In the genomic region with DNA sequence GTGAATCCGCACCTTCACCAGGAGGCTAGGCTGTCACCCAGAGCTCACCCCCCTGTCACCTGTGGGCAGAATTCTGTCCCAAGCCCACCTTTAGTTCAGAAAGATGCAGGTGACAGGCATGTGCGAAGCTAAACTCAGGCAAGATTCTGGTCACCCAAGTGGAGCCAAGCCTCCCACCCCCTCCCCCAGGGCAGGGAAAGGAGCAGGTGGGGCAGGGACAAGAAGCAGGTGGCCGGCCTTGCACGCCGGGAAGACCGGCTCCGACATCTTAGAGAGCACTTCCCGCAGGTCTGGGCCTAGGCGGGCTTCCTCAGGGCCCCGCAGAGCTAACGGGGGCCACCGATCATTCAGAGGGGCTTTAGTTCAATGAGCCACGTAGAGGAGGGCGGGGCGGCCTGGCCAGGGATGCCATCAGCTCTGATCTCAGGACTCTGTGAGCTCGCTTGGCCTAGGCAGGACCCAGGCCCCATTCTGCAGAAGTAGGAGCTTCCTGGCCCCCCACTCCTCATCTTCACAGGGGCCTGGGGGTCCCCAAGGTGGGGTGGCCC, we compare ENCODE assay signal across 16 cellular contexts. TPM values are rescaled to one million over a fixed set of nuclear protein-coding genes. Genes with fewer than 3 reads are reported as not detected.
DNase-seq lines count a peak whose midpoint lies in the region; ATAC-seq, FAIRE-seq and TF ChIP-seq lines count a peak whose summit lies in the region.
"Had no signal": no experiment of that assay in that cellular context is flagged by ENCODE, and none has a peak within 500 bp of the region (broad histone marks: within the 10 kb centered on the region; RNA-seq: fewer than 3 reads in every experiment).

No MANE protein-coding gene starts in this region.

- H3K18ac ChIP-seq in H1 (ENCODE audit: extremely low read depth, low read length), result peak overlapping the region; percentile 13

- POLR2A ChIA-PET in H1 (lab: Charles Lee; ENCODE audit: partially characterized antibody), result no interaction called here

- no peak overlapping the region for H2BK5ac ChIP-seq in H1 (ENCODE audit: low read depth, low read length)

- CTCF ChIA-PET in H1 (lab: Charles Lee; ENCODE audit: partially characterized antibody), result interaction anchor here (0.5 to 3.3 kb wide), 7 partner anchors 13 to 205 kb away, joined by 3 to 12 read pairs (median 3); no protein-coding TSS in a partner anchor

- no peak overlapping the region for H2BK120ac ChIP-seq in H1 (replicated peaks; ENCODE audit: low read depth, low read length)

- no peak for ATAC-seq in Right ventricle myocardium inferior
- no peak for ATAC-seq in heart right ventricle
- no peak for ATAC-seq in GM18861 (IDR thresholded peaks at IDR 0.05; ENCODE audit: unreplicated experiment)
- ATAC-seq in GM21737 (IDR thresholded peaks at IDR 0.05; ENCODE audit: unreplicated experiment), result no peak
- ATAC-seq: GM23338 had no signal

- TF ChIP-seq POLR2A in H1 (IDR thresholded peaks at IDR 0.05; ENCODE audit: control extremely low read depth in 1 of 2, low read depth in 2 of 2, low read length in 2 of 2), result no peak

- H2BK15ac ChIP-seq in H1 (ENCODE audit: low read length), result 0 out of 2 replicates have a peak overlapping the region, but pooled peaks have one; percentile 5

- no peak overlapping the region for H3K23ac ChIP-seq in H1 (ENCODE audit: insufficient read length)

- H3K79me2 ChIP-seq in H1 (ENCODE audit: control insufficient read depth in 1 of 2, insufficient read depth in 2 of 2, low read length in 2 of 2), result no peaks in the 10 kb centered on the region

- FAIRE-seq in H1 (lab: Jason Lieb, UNC), result no peak

- no peak overlapping the region for H3K9ac ChIP-seq in H1 (replicated peaks in 1 of 4; ENCODE audit: extremely low read depth in 1 of 4, low read depth in 3 of 4, low read length in 3 of 4)
- H3K9ac ChIP-seq: BLaER1 had no signal

- no peak overlapping the region for H3K4me3 ChIP-seq in heart right ventricle
- H3K4me3 ChIP-seq in H1 (ENCODE audit: extremely low read depth in 1 of 4, insufficient read depth in 2 of 4, low read depth in 3 of 4, low read length in 4 of 4), result no peak overlapping the region
- H3K4me3 ChIP-seq: BLaER1, GM23338 had no signal

- no peak overlapping the region for H2AK5ac ChIP-seq in H1 (ENCODE audit: low read depth, low read length)

- peaks cover 0 to 6% of the 10 kb centered on the region in 2 experiments for H4K20me1 ChIP-seq in H1 (replicated peaks in 1 of 2; ENCODE audit: control insufficient read depth in 1 of 2, insufficient read depth in 2 of 2, low read length in 2 of 2)

- H3K79me1 ChIP-seq in H1 (ENCODE audit: low read depth, low read length), result no peaks in the 10 kb centered on the region

- no peak overlapping the region for H4K91ac ChIP-seq in H1 (replicated peaks; ENCODE audit: insufficient read length, low read length)

- H2BK12ac ChIP-seq in H1 (ENCODE audit: low read depth, low read length), result no peak overlapping the region

- H3K4ac ChIP-seq in H1 (replicated peaks; ENCODE audit: insufficient read length, low read depth, low read length), result no peak overlapping the region

- H3K36me3 ChIP-seq in heart right ventricle (no peaks in the 10 kb centered on the region), H1 (ENCODE audit: control insufficient read depth in 2 of 4, insufficient read depth in 4 of 4, low read length in 3 of 4) (no peaks in the 10 kb centered on the region)
- H3K36me3 ChIP-seq: BLaER1 had no signal

- no peak for TF ChIP-seq RAD21 in H1 (IDR thresholded peaks at IDR 0.05 in 1 of 2, conservative IDR thresholded peaks at IDR 0.05 in 1 of 2; ENCODE audit: low read depth in 2 of 2, low read length in 2 of 2)

- no peak overlapping the region for H2AFZ ChIP-seq in H1 (ENCODE audit: low read length)
- H2AFZ ChIP-seq: GM23338 had no signal

- H3K14ac ChIP-seq in H1 (ENCODE audit: insufficient read length), result no peak overlapping the region

- no peak for TF ChIP-seq EP300 in H1 (IDR thresholded peaks at IDR 0.05; ENCODE audit: borderline replicate concordance in 1 of 2, low read depth in 2 of 2, low read length in 2 of 2)

- WGBS in heart right ventricle, 2 donors, result 78 to 85% methylated on average over 16 of the region's 16 CpGs
- WGBS in H1 (ENCODE audit: extremely low coverage in 1 of 2, insufficient coverage in 1 of 2, insufficient read length in 1 of 2, insufficient replicate concordance in 2 of 2, low coverage in 1 of 2, low lambda C conversion rate in 2 of 2, missing lambda C conversion rate in 1 of 2), 2 experiments, result 82% methylated on average over 16 of the region's 16 CpGs; no CpG with 5 or more reads in 1 of the 2 experiments

- intact Hi-C loops in Right ventricle myocardium inferior (cut with DNase I), result no loop called here
- intact Hi-C loops in heart right ventricle (cut with DNase I), result no loop called here

- H3K56ac ChIP-seq in H1 (replicated peaks; ENCODE audit: insufficient read length, low read depth, low read length), result no peak overlapping the region

- no peak overlapping the region for H3K4me2 ChIP-seq in H1 (ENCODE audit: insufficient read depth in 1 of 2, low read depth in 2 of 2, low read length in 2 of 2)
- H3K4me2 ChIP-seq: BLaER1, GM23338 had no signal

- H3K27me3 ChIP-seq in heart right ventricle (peaks cover 39 to 100% (median 99%) of the 10 kb centered on the region in 7 donors), H1 (replicated peaks in 1 of 4; ENCODE audit: control insufficient read depth in 3 of 4, extremely low read depth in 1 of 4, insufficient read depth in 3 of 4, low read length in 3 of 4) (peaks cover 23 to 37% (median 35%) of the 10 kb centered on the region in 4 experiments)

- TF ChIP-seq CTCF in heart right ventricle (IDR thresholded peaks at IDR 0.05), result no peak
- no peak for TF ChIP-seq CTCF in H1 (IDR thresholded peaks at IDR 0.05; ENCODE audit: control extremely low read depth in 1 of 3, insufficient read depth in 1 of 3, low read depth in 1 of 3, low read length in 3 of 3)

- no peak overlapping the region; the same call in 1 of the 2 replicates for H4K8ac ChIP-seq in H1 (ENCODE audit: extremely low read depth, insufficient read depth, low read length)

- H3K4me1 ChIP-seq in heart right ventricle, result peaks cover 4 to 16% (median 7%) of the 10 kb centered on the region in 9 donors
- peaks cover 0 to 21% (median 15%) of the 10 kb centered on the region in 4 experiments; a peak in 6 of 7 replicates for H3K4me1 ChIP-seq in H1 (replicated peaks in 1 of 4; ENCODE audit: control insufficient read depth in 3 of 4, insufficient read depth in 4 of 4, low read length in 3 of 4)

- H3K23me2 ChIP-seq in H1 (ENCODE audit: low read depth, low read length), result no peaks in the 10 kb centered on the region; the same call in 1 of the 2 replicates

- H3K9me3 ChIP-seq in heart right ventricle, result no peaks in the 10 kb centered on the region
- no peaks in the 10 kb centered on the region for H3K9me3 ChIP-seq in H1 (ENCODE audit: insufficient read depth in 2 of 2, low read depth in 1 of 2, low read length in 1 of 2)
- H3K9me3 ChIP-seq: BLaER1 had no signal

- H3K27ac ChIP-seq in heart right ventricle (no peak overlapping the region), H1 (ENCODE audit: low read depth, low read length) (no peak overlapping the region)
- H3K27ac ChIP-seq: BLaER1 had no signal

- no peak overlapping the region for H2BK20ac ChIP-seq in H1 (ENCODE audit: low read length)

- H4K5ac ChIP-seq in H1 (ENCODE audit: insufficient read length, low read depth, low read length), result no peak overlapping the region

- DNase-seq in Right ventricle myocardium inferior (ENCODE audit: missing footprints) (peak; percentile 58), heart right ventricle (no peak), H1 (ENCODE audit: low read depth in 1 of 2, low spot score in 2 of 2) (no peak), myocyte (ENCODE audit: low read depth) (peak; percentile 12)
- DNase-seq in activated CD8-positive, alpha-beta memory T cell treated with anti-CD3 and anti-CD28 coated beads for 24 hours, result no peak
- DNase-seq: 8988T, AML-193, DMS53, H9, IMR-90 had no signal

TF ChIP-seq in H1, 55 proteins besides CTCF, POLR2A, EP300 and RAD21:
- TF ChIP-seq SRF (IDR thresholded peaks at IDR 0.05; ENCODE audit: low read depth, low read length) (no peak), KDM4A (IDR thresholded peaks at IDR 0.05; ENCODE audit: low read depth, low read length, severe bottlenecking) (no peak), RBBP5 (IDR thresholded peaks at IDR 0.05; ENCODE audit: borderline replicate concordance, low read depth, low read length) (no peak), SP1 (IDR thresholded peaks at IDR 0.05; ENCODE audit: low read depth, low read length) (no peak), YY1 (IDR thresholded peaks at IDR 0.05; ENCODE audit: low read depth, low read length) (no peak), BACH1 (IDR thresholded peaks at IDR 0.05; ENCODE audit: low read length) (no peak), EGR1 (IDR thresholded peaks at IDR 0.05; ENCODE audit: borderline replicate concordance, low read depth, low read length) (no peak), RXRA (IDR thresholded peaks at IDR 0.05; ENCODE audit: insufficient read depth, low read depth, low read length) (no peak), SIN3A (conservative IDR thresholded peaks at IDR 0.05 in 1 of 2, IDR thresholded peaks at IDR 0.05 in 1 of 2; ENCODE audit: low read depth in 1 of 2, low read length in 2 of 2) (no peak), POLR2AphosphoS5 (IDR thresholded peaks at IDR 0.05; ENCODE audit: low read depth, low read length) (no peak), RFX5 (IDR thresholded peaks at IDR 0.05; ENCODE audit: borderline replicate concordance, low read depth, low read length) (no peak), TBP (IDR thresholded peaks at IDR 0.05; ENCODE audit: low read depth, low read length) (no peak), SAP30 (IDR thresholded peaks at IDR 0.05; ENCODE audit: insufficient read depth, insufficient replicate concordance, low read length) (no peak), CHD1 (IDR thresholded peaks at IDR 0.05; ENCODE audit: low read depth, low read length) (no peak)

RNA-seq across cellular contexts. Expression of gene UNCX, which starts 19.9 kb away (rescaled TPM):
- not detected for total RNA-seq in Right ventricle myocardium inferior
- not detected for total RNA-seq in heart right ventricle
- polyA plus RNA-seq in heart right ventricle, result not detected
- not detected in 2 replicates for total RNA-seq in H1 (2021; fragmentation: NEBNext Ultra II Directional; extraction: Animal tissue kit (Norgen Biotek cat#: 25700))
- 0.03 TPM in 1 of 2 replicates, not detected in the other for polyA plus RNA-seq in H1 (2011; rRNA removed)
- polyA plus RNA-seq in H1 (2011; cell fraction: cytosol; rRNA removed), result not detected
- not detected for polyA plus RNA-seq in H1 (2011; cell fraction: nucleus; rRNA removed)
- not detected in 4 replicates for polyA plus RNA-seq in H1 (2012, experiment 1 of 2)
- not detected for polyA plus RNA-seq in H1 (2012, experiment 2 of 2)
- polyA plus RNA-seq in H1 (2013, experiment 1 of 2), result 0.02 TPM
- polyA plus RNA-seq in H1 (2013, experiment 2 of 2), result not detected
- not detected in 2 replicates for polyA minus RNA-seq in H1 (2011; rRNA and poly(A)+ RNA removed)
- polyA minus RNA-seq in H1 (2011; cell fraction: cytosol; rRNA and poly(A)+ RNA removed), result not detected
- polyA minus RNA-seq in H1 (2011; cell fraction: nucleus; rRNA and poly(A)+ RNA removed), result not detected
- not detected in 2 replicates for total RNA-seq in myocyte
- polyA plus RNA-seq in myocyte (2012), result not detected
- total RNA-seq: Daoy, GM23338, H9, HT-29, IMR-90 had no signal
- polyA plus RNA-seq: GM23338, IMR-90 had no signal

Comparison
In these comparisons a context has a peak if more than half of its experiments do, and no peak if none do; other contexts are left out.
1. DNase-seq: peak in Right ventricle myocardium inferior (single experiment) and myocyte (single experiment); none in heart right ventricle (0 of 2), H1 (0 of 2) and activated CD8-positive, alpha-beta memory T cell treated with anti-CD3 and anti-CD28 coated beads for 24 hours (single experiment).